In genomic region chr3:52704611-52705437, GRCh38 we compare ENCODE assay signal across 8 cellular contexts. TPM values are rescaled to one million over a fixed set of nuclear protein-coding genes. Genes with fewer than 3 reads are reported as not detected.
DNase-seq lines count a peak whose midpoint lies in the region; ATAC-seq and TF ChIP-seq lines count a peak whose summit lies in the region.

No MANE protein-coding gene starts in this region.

- intact Hi-C loops in dendritic cell treated with granulocyte-macrophage colony-stimulating factor and Interleukin-4, amounts not matched to agents 40 ng/mL and 50 ng/mL, for 4 days (cut with micrococcal nuclease): no loop called here
- intact Hi-C loops in transverse colon (cut with DNase I; ENCODE audit: low total_unique reads): no loop called here

- DNase-seq in Caki2 (ENCODE audit: low read depth) (peak; percentile 39), GM23248 (peak; percentile 73), RPMI7951 (ENCODE audit: low read depth) (peak; percentile 60), lung (ENCODE audit: low spot score) (no peak), transverse colon (no peak), pons (ENCODE audit: low spot score) (no peak)

- H3K4me3 ChIP-seq in GM23248 (peak overlapping the region; percentile 99), lung (peak overlapping the region; percentile 99), transverse colon (peak overlapping the region; percentile 66 to 91 (median 78))

- H3K9me3 Mint-ChIP-seq in dendritic cell treated with granulocyte-macrophage colony-stimulating factor and Interleukin-4, amounts not matched to agents 40 ng/mL and 50 ng/mL, for 4 days: no peaks in the 10 kb centered on the region

- H3K27me3 ChIP-seq in GM23248 (replicated peaks; ENCODE audit: insufficient read depth): no peaks in the 10 kb centered on the region
- H3K27me3 ChIP-seq in lung (ENCODE audit: control insufficient read depth, insufficient read depth): no peaks in the 10 kb centered on the region
- H3K27me3 ChIP-seq in transverse colon: no peaks in the 10 kb centered on the region

- no peak for TF ChIP-seq POLR2A in transverse colon (IDR thresholded peaks at IDR 0.05)

- H3K4me1 Mint-ChIP-seq in dendritic cell treated with granulocyte-macrophage colony-stimulating factor and Interleukin-4, amounts not matched to agents 40 ng/mL and 50 ng/mL, for 4 days (ENCODE audit: low read depth): peaks cover 18% of the 10 kb centered on the region

- no peaks in the 10 kb centered on the region for H4K20me1 ChIP-seq in GM23248 (ENCODE audit: insufficient read depth)

- peak overlapping the region; percentile 99 for H3K9ac ChIP-seq in GM23248

- H3K27ac ChIP-seq in GM23248 (peak overlapping the region; percentile 94), lung (ENCODE audit: low read depth in 1 of 2, low read length in 1 of 2) (peak overlapping the region; percentile 81 to 98), transverse colon (peak overlapping the region; percentile 84 to 95 (median 94))

- no peak for TF ChIP-seq CTCF in lung (IDR thresholded peaks at IDR 0.05; ENCODE audit: control extremely low read depth, extremely low read depth)
- TF ChIP-seq CTCF in transverse colon (IDR thresholded peaks at IDR 0.05): no peak

- H3K36me3 Mint-ChIP-seq in dendritic cell treated with granulocyte-macrophage colony-stimulating factor and Interleukin-4, amounts not matched to agents 40 ng/mL and 50 ng/mL, for 4 days (ENCODE audit: low read depth): peaks cover 25% of the 10 kb centered on the region

- H3K9me2 ChIP-seq in GM23248 (ENCODE audit: insufficient read depth): no peaks in the 10 kb centered on the region

- H3K4me1 ChIP-seq in GM23248 (ENCODE audit: insufficient read depth): peaks cover 20% of the 10 kb centered on the region
- peaks cover 2 to 16% of the 10 kb centered on the region in 2 donors for H3K4me1 ChIP-seq in lung (ENCODE audit: control insufficient read depth in 2 of 2, insufficient read depth in 2 of 2, low read length in 2 of 2)
- H3K4me1 ChIP-seq in transverse colon: peaks cover 12 to 34% (median 28%) of the 10 kb centered on the region in 4 donors

- no peak for ATAC-seq in lung (ENCODE audit: insufficient read depth, low FRiP score)
- no peak for ATAC-seq in HG03520 (IDR thresholded peaks at IDR 0.05; ENCODE audit: unreplicated experiment)

- peak overlapping the region; percentile 97 for H3K27ac Mint-ChIP-seq in dendritic cell treated with granulocyte-macrophage colony-stimulating factor and Interleukin-4, amounts not matched to agents 40 ng/mL and 50 ng/mL, for 4 days

- peaks cover 88% of the 10 kb centered on the region for H3K79me2 ChIP-seq in GM23248 (ENCODE audit: insufficient read depth)

- in situ Hi-C loops in Caki2 (cut with HindIII; ENCODE audit: low pct_unique_long_range_greater_than_20kb, low sequenced_read_pairs): no loop called here
- in situ Hi-C loops in GM23248 (cut with MboI): no loop called here
- in situ Hi-C loops in transverse colon (cut with MboI; ENCODE audit: low pct_ligation_motif_present in 1 of 4, low pct_unique_long_range_greater_than_20kb in 1 of 4, low sequenced_read_pairs in 3 of 4): no loop called here

- no peaks in the 10 kb centered on the region for H3K27me3 Mint-ChIP-seq in dendritic cell treated with granulocyte-macrophage colony-stimulating factor and Interleukin-4, amounts not matched to agents 40 ng/mL and 50 ng/mL, for 4 days

- H3F3A ChIP-seq in GM23248 (ENCODE audit: insufficient read depth): peaks cover 39% of the 10 kb centered on the region

- no peak for TF ChIP-seq EP300 in transverse colon (IDR thresholded peaks at IDR 0.05; ENCODE audit: low read depth)

- peak overlapping the region; percentile 98 for H3K4me3 Mint-ChIP-seq in dendritic cell treated with granulocyte-macrophage colony-stimulating factor and Interleukin-4, amounts not matched to agents 40 ng/mL and 50 ng/mL, for 4 days

- peak overlapping the region; percentile 95 for H3K4me2 ChIP-seq in GM23248 (ENCODE audit: unreplicated experiment)

- 1 to 2% methylated on average over 22 of the region's 22 CpGs for WGBS in GM23248 (ENCODE audit: low coverage in 1 of 2, low lambda C conversion rate in 2 of 2, missing lambda C conversion rate in 2 of 2), 2 experiments
- WGBS in lung, 2 donors: 5 to 10% methylated on average over 22 of the region's 22 CpGs
- WGBS in transverse colon (ENCODE audit: low coverage in 1 of 2), 2 donors: 0 to 1% methylated on average over 2 to 21 of the region's 22 CpGs

- H2AFZ ChIP-seq in GM23248: peak overlapping the region; percentile 85

- peaks cover 15% of the 10 kb centered on the region for H3K36me3 ChIP-seq in GM23248 (ENCODE audit: low read depth)
- H3K36me3 ChIP-seq in lung (ENCODE audit: control insufficient read depth in 2 of 2, insufficient read depth in 2 of 2, low read length in 2 of 2): peaks cover 2 to 4% of the 10 kb centered on the region in 2 donors
- peaks cover 0 to 8% (median 0%) of the 10 kb centered on the region in 4 donors for H3K36me3 ChIP-seq in transverse colon

- no peaks in the 10 kb centered on the region for H3K9me3 ChIP-seq in GM23248 (ENCODE audit: low read depth)
- no peaks in the 10 kb centered on the region for H3K9me3 ChIP-seq in lung (ENCODE audit: control insufficient read depth in 2 of 2, insufficient read depth in 1 of 2, low read length in 1 of 2)
- H3K9me3 ChIP-seq in transverse colon: no peaks in the 10 kb centered on the region

RNA-seq across cellular contexts. Expression of gene GLT8D1, which starts 0.8 kb away (rescaled TPM):
- total RNA-seq in Caki2 (2014; rRNA removed; shearing (Covaris generic); ENCODE audit: low replicate concordance): 60.8 and 82.8 TPM in 2 replicates
- 148 and 151 TPM in 2 replicates for total RNA-seq in GM23248 (2014; rRNA removed; shearing (Covaris generic))
- polyA plus RNA-seq in GM23248 (2016; fragmentation: Nextera tagmentation; extraction: Ambion mirVana) (140 and 149 TPM in 2 replicates), lung (10 to 100 TPM; 35.4 to 42.5 TPM)
- 107 and 130 TPM in 2 replicates for total RNA-seq in RPMI7951 (2014; rRNA removed; shearing (Covaris generic))
- total RNA-seq in lung (10 to 100 TPM; 54.1 to 85.5 TPM), transverse colon (10 to 100 TPM in 3 of 4 donors, not detected in 1; 34.3 to 52.6 (median 37.2) TPM)

RNA-seq across cellular contexts. Expression of gene SPCS1, which starts 1.1 kb away (rescaled TPM):
- 66.9 and 83.5 TPM in 2 replicates for total RNA-seq in Caki2 (2014; rRNA removed; shearing (Covaris generic); ENCODE audit: low replicate concordance)
- total RNA-seq in GM23248 (2014; rRNA removed; shearing (Covaris generic)): 184 and 271 TPM in 2 replicates
- polyA plus RNA-seq in GM23248 (2016; fragmentation: Nextera tagmentation; extraction: Ambion mirVana) (366 and 369 TPM in 2 replicates), lung (100 to 1,000 TPM in 1 of 2 donors, 10 to 100 TPM in 1; 97.4 to 139 TPM)
- total RNA-seq in RPMI7951 (2014; rRNA removed; shearing (Covaris generic)): 209 and 214 TPM in 2 replicates
- total RNA-seq in lung (10 to 100 TPM; 63.3 to 94.1 TPM), transverse colon (100 to 1,000 TPM in 2 of 4 donors, 10 to 100 TPM in 2; 24.3 to 120 (median 70.5) TPM)

RNA-seq across cellular contexts. Expression of gene GNL3, which starts 19.0 kb away (rescaled TPM):
- total RNA-seq in Caki2 (2014; rRNA removed; shearing (Covaris generic); ENCODE audit: low replicate concordance): 95.6 and 127 TPM in 2 replicates
- total RNA-seq in GM23248 (2014; rRNA removed; shearing (Covaris generic)): 90.2 and 98.8 TPM in 2 replicates
- 95.3 and 108 TPM in 2 replicates for polyA plus RNA-seq in GM23248 (2016; fragmentation: Nextera tagmentation; extraction: Ambion mirVana)
- 129 and 147 TPM in 2 replicates for total RNA-seq in RPMI7951 (2014; rRNA removed; shearing (Covaris generic))
- 10 to 100 TPM; 57.5 to 84.6 TPM for total RNA-seq in lung
- 10 to 100 TPM; 71.3 to 73.4 TPM for polyA plus RNA-seq in lung
- total RNA-seq in transverse colon: 10 to 100 TPM; 19.1 to 54.5 (median 37.4) TPM

RNA-seq across cellular contexts. Expression of gene PBRM1, which starts 19.1 kb away (rescaled TPM):
- 3.4 and 4.4 TPM in 2 replicates for total RNA-seq in Caki2 (2014; rRNA removed; shearing (Covaris generic); ENCODE audit: low replicate concordance)
- total RNA-seq in GM23248 (2014; rRNA removed; shearing (Covaris generic)): 30.1 and 42.6 TPM in 2 replicates
- polyA plus RNA-seq in GM23248 (2016; fragmentation: Nextera tagmentation; extraction: Ambion mirVana): 53.5 and 60.3 TPM in 2 replicates
- 38.9 and 51.4 TPM in 2 replicates for total RNA-seq in RPMI7951 (2014; rRNA removed; shearing (Covaris generic))
- 10 to 100 TPM; 63.8 to 92.8 TPM for total RNA-seq in lung
- 10 to 100 TPM in 1 of 2 donors, 1 to 10 TPM in 1; 9.8 to 17.6 TPM for polyA plus RNA-seq in lung
- 100 to 1,000 TPM in 2 of 4 donors, 10 to 100 TPM in 2; 60.3 to 335 (median 134) TPM for total RNA-seq in transverse colon

Comparison
In these comparisons a context has a peak if more than half of its experiments do, and no peak if none do; other contexts are left out.
1. DNase-seq: peak in Caki2 (single experiment), GM23248 (single experiment) and RPMI7951 (single experiment); none in lung (single experiment), transverse colon (single experiment) and pons (single experiment).
2. Peak in every context shown above with its lines, with median percentiles within 50 percentile points of each other: H3K27ac ChIP-seq and H3K4me3 ChIP-seq.